ENCODE assay signal across 8 cellular contexts in genomic region chr2:61670591-61671503, GRCh38.
DNase-seq lines count a peak whose midpoint lies in the region; ATAC-seq and TF ChIP-seq lines count a peak whose summit lies in the region.

No MANE protein-coding gene starts in this region.

- intact Hi-C loops in head of caudate nucleus (cut with DNase I) (no loop called here), prostate gland (cut with DNase I) (no loop called here)

- peaks cover 3% of the 10 kb centered on the region for H3K27me3 Mint-ChIP-seq in activated T-helper 17 cell treated with anti-CD3 and anti-CD28 coated beads, Interleukin-2, amount 50 U/mL, for 72 hours

- no peaks in the 10 kb centered on the region for H3K36me3 ChIP-seq in ACC112 (ENCODE audit: insufficient read depth, low read length)
- no peaks in the 10 kb centered on the region for H3K36me3 ChIP-seq in prostate gland

- TF ChIP-seq CTCF in prostate gland (IDR thresholded peaks at IDR 0.05), result no peak

- peaks cover 4% of the 10 kb centered on the region for H3K9me3 Mint-ChIP-seq in activated T-helper 17 cell treated with anti-CD3 and anti-CD28 coated beads, Interleukin-2, amount 50 U/mL, for 72 hours

- H3K4me3 Mint-ChIP-seq in activated T-helper 17 cell treated with anti-CD3 and anti-CD28 coated beads, Interleukin-2, amount 50 U/mL, for 72 hours, result peak overlapping the region; percentile 86

- H3K9me3 ChIP-seq in prostate gland, result no peaks in the 10 kb centered on the region

- H3K27me3 ChIP-seq in ACC112 (ENCODE audit: insufficient read depth, low read length) (no peaks in the 10 kb centered on the region), prostate gland (replicated peaks; ENCODE audit: insufficient read depth) (no peaks in the 10 kb centered on the region)

- no peaks in the 10 kb centered on the region for H3K79me2 ChIP-seq in ACC112 (ENCODE audit: control insufficient read depth, insufficient read depth, low read length, unreplicated experiment)

- peak overlapping the region; percentile 89 for H3K27ac ChIP-seq in ACC112 (ENCODE audit: low read depth, low read length)
- peak overlapping the region; percentile 75 to 76 for H3K27ac ChIP-seq in prostate gland

- DNase-seq in head of caudate nucleus (peak in 41 of 42 donors; percentile 21 to 88 (median 60)), prostate gland (ENCODE audit: low spot score) (peak; percentile 28), NCI-H526 (lab: John Stamatoyannopoulos, UW) (no peak)
- no peak for DNase-seq in stimulated activated naive CD4-positive, alpha-beta T cell treated with Interleukin-2 at 50 U/mL for 16 hours (lab: John Stamatoyannopoulos, UW)

- H3K36me3 Mint-ChIP-seq in activated T-helper 17 cell treated with anti-CD3 and anti-CD28 coated beads, Interleukin-2, amount 50 U/mL, for 72 hours (ENCODE audit: low read depth), result no peaks in the 10 kb centered on the region

- H3K4me1 ChIP-seq in ACC112 (ENCODE audit: control insufficient read depth, insufficient read depth, low read length, unreplicated experiment) (peaks cover 10% of the 10 kb centered on the region), prostate gland (replicated peaks) (no peaks in the 10 kb centered on the region)

- peaks cover 18% of the 10 kb centered on the region for H3K4me1 Mint-ChIP-seq in activated T-helper 17 cell treated with anti-CD3 and anti-CD28 coated beads, Interleukin-2, amount 50 U/mL, for 72 hours

- WGBS in prostate gland, result 9% methylated on average over 3 of the region's 3 CpGs

- H3K4me3 ChIP-seq in ACC112 (ENCODE audit: low read depth, low read length), result peak overlapping the region; percentile 73
- peak overlapping the region; percentile 7 to 13 for H3K4me3 ChIP-seq in prostate gland

- peak; percentile 76 for ATAC-seq in GM18870 (IDR thresholded peaks at IDR 0.05; ENCODE audit: unreplicated experiment)
- peak; percentile 68 for ATAC-seq in HG03378 (IDR thresholded peaks at IDR 0.05; ENCODE audit: unreplicated experiment)
- peak; percentile 95 for ATAC-seq in activated T-helper 17 cell treated with anti-CD3 and anti-CD28 coated beads, Interleukin-2, amount 50 U/mL, for 72 hours (replicated peaks)

- H3K27ac Mint-ChIP-seq in activated T-helper 17 cell treated with anti-CD3 and anti-CD28 coated beads, Interleukin-2, amount 50 U/mL, for 72 hours, result peak overlapping the region; percentile 94

- TF ChIP-seq POLR2A in prostate gland (IDR thresholded peaks at IDR 0.05), result no peak

- peak overlapping the region; percentile 92 for H2AFZ ChIP-seq in ACC112 (ENCODE audit: low read length, unreplicated experiment)

Comparison
In these comparisons a context has a peak if more than half of its experiments do, and no peak if none do; other contexts are left out.
1. DNase-seq: peak in head of caudate nucleus (41 of 42) and prostate gland (single experiment); none in NCI-H526 (0 of 2) and stimulated activated naive CD4-positive, alpha-beta T cell treated with Interleukin-2 at 50 U/mL for 16 hours (single experiment).
2. Peak in every context shown above with its lines, with median percentiles within 50 percentile points of each other: ATAC-seq.